In the genomic region with DNA sequence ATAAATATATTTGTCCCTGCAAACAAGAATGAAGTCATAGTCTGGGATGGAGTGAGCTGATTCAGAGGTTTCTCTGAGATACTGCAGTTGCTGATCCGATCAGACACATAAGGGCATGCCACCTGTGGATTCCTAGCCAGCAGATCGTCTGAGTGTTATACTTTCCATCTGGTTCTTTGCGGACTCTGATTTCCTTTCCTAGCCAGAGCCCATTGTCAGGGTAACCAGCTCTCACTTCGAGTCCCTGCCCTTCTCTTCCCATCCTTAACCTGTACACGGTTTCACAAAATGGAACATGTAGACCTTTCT, we compare ENCODE assay signal across 19 cellular contexts.
DNase-seq lines count a peak whose midpoint lies in the region; ATAC-seq and TF ChIP-seq lines count a peak whose summit lies in the region.
"Had no signal": no experiment of that assay in that cellular context is flagged by ENCODE, and none has a peak within 500 bp of the region (broad histone marks: within the 10 kb centered on the region; RNA-seq: fewer than 3 reads in every experiment).

No MANE protein-coding gene starts in this region.

- no peak overlapping the region for H2AFZ ChIP-seq in GM23248

- H3K4me3 Mint-ChIP-seq in endodermal cell = no peak overlapping the region
- H3K4me3 Mint-ChIP-seq in nephron progenitor cell = no peak overlapping the region
- no peak overlapping the region for H3K4me3 Mint-ChIP-seq in naive thymus-derived CD4-positive, alpha-beta T cell
- H3K4me3 Mint-ChIP-seq: HFFc6 had no signal

- H3K27ac ChIP-seq in GM23248 = no peak overlapping the region
- peak overlapping the region; percentile 67 for H3K27ac ChIP-seq in endodermal cell (ENCODE audit: low read depth, low read length)
- no peak overlapping the region for H3K27ac ChIP-seq in naive thymus-derived CD4-positive, alpha-beta T cell (ENCODE audit: low read depth, low read length)
- no peak overlapping the region for H3K27ac ChIP-seq in aorta (ENCODE audit: low read depth in 1 of 2, low read length in 2 of 2)
- H3K27ac ChIP-seq: A549, C4-2B, KMS-11 had no signal

- H3K9me3 Mint-ChIP-seq in endodermal cell (no peaks in the 10 kb centered on the region), nephron progenitor cell (no peaks in the 10 kb centered on the region)
- H3K9me3 Mint-ChIP-seq in naive thymus-derived CD4-positive, alpha-beta T cell = peaks cover 0 to 5% (median 0%) of the 10 kb centered on the region in 11 donors
- H3K9me3 Mint-ChIP-seq: HFFc6 had no signal

- ATAC-seq in SK-N-SH treated with all-trans-retinoic acid at 6 μM for 48 hours (peak; percentile 86), omental fat pad (ENCODE audit: low FRiP score) (no peak), HG03159 (IDR thresholded peaks at IDR 0.05; ENCODE audit: unreplicated experiment) (no peak), aorta (ENCODE audit: low FRiP score) (no peak)
- no peak for ATAC-seq in naive thymus-derived CD4-positive, alpha-beta T cell
- ATAC-seq: A549 had no signal

- TF ChIP-seq CTCF in endodermal cell (conservative IDR thresholded peaks at IDR 0.05) (no peak), nephron progenitor cell (IDR thresholded peaks at IDR 0.05) (no peak), omental fat pad (IDR thresholded peaks at IDR 0.05) (no peak)

- H3F3A ChIP-seq in GM23248 (ENCODE audit: insufficient read depth) = peaks cover 10% of the 10 kb centered on the region; the same call in 1 of the 2 replicates

- CTCF ChIA-PET in naive thymus-derived CD4-positive, alpha-beta T cell (lab: Charles Lee) = no interaction called here

- in situ Hi-C loops in GM23248 (cut with MboI) = no loop called here

- H3K9me2 ChIP-seq in GM23248 (ENCODE audit: insufficient read depth) = no peaks in the 10 kb centered on the region

- POLR2A ChIA-PET in naive thymus-derived CD4-positive, alpha-beta T cell (lab: Charles Lee) = no interaction called here

- H3K36me3 ChIP-seq in GM23248 (ENCODE audit: low read depth) (no peaks in the 10 kb centered on the region), endodermal cell (ENCODE audit: control insufficient read depth, insufficient read depth, low read length) (no peaks in the 10 kb centered on the region), aorta (ENCODE audit: control insufficient read depth in 1 of 2, insufficient read depth in 2 of 2, low read length in 1 of 2) (no peaks in the 10 kb centered on the region)
- H3K36me3 ChIP-seq in naive thymus-derived CD4-positive, alpha-beta T cell (ENCODE audit: control insufficient read depth in 2 of 3, insufficient read depth in 3 of 3, low read length in 3 of 3) = no peaks in the 10 kb centered on the region
- H3K36me3 ChIP-seq: MG63 had no signal

- H4K20me1 ChIP-seq in GM23248 (ENCODE audit: insufficient read depth) = no peaks in the 10 kb centered on the region

- H3K9ac ChIP-seq in GM23248 (no peak overlapping the region), endodermal cell (ENCODE audit: extremely low read depth, low read length, poor library complexity, severe bottlenecking) (no peak overlapping the region)
- H3K9ac ChIP-seq: KMS-11 had no signal

- H3K27ac Mint-ChIP-seq in endodermal cell = no peak overlapping the region
- H3K27ac Mint-ChIP-seq in nephron progenitor cell = peak overlapping the region; percentile 17
- H3K27ac Mint-ChIP-seq in naive thymus-derived CD4-positive, alpha-beta T cell = no peak overlapping the region
- H3K27ac Mint-ChIP-seq: HFFc6 had no signal

- H3K4me1 ChIP-seq in GM23248 (ENCODE audit: insufficient read depth) (peaks cover 11% of the 10 kb centered on the region), endodermal cell (ENCODE audit: control insufficient read depth, insufficient read depth, low read length) (no peaks in the 10 kb centered on the region), aorta (ENCODE audit: control insufficient read depth in 1 of 2, insufficient read depth in 2 of 2, low read length in 2 of 2) (no peaks in the 10 kb centered on the region)
- peaks cover 0 to 5% of the 10 kb centered on the region in 2 donors for H3K4me1 ChIP-seq in naive thymus-derived CD4-positive, alpha-beta T cell (ENCODE audit: control insufficient read depth in 2 of 2, insufficient read depth in 2 of 2, low read length in 2 of 2)
- H3K4me1 ChIP-seq: A549 had no signal

- H3K27me3 ChIP-seq in GM23248 (replicated peaks; ENCODE audit: insufficient read depth) = no peaks in the 10 kb centered on the region
- H3K27me3 ChIP-seq in endodermal cell (ENCODE audit: control insufficient read depth, insufficient read depth, low read length, poor library complexity, severe bottlenecking) = no peaks in the 10 kb centered on the region
- H3K27me3 ChIP-seq in naive thymus-derived CD4-positive, alpha-beta T cell (ENCODE audit: control insufficient read depth in 2 of 2, insufficient read depth in 2 of 2, low read length in 2 of 2) = no peaks in the 10 kb centered on the region
- peaks cover 0 to 3% of the 10 kb centered on the region in 2 donors for H3K27me3 ChIP-seq in aorta (ENCODE audit: control insufficient read depth in 1 of 2, insufficient read depth in 2 of 2, low read length in 1 of 2)
- H3K27me3 ChIP-seq: MG63 had no signal

- H3K4me3 ChIP-seq in GM23248 (no peak overlapping the region), endodermal cell (ENCODE audit: low read length) (no peak overlapping the region), aorta (ENCODE audit: low read length in 2 of 2) (no peak overlapping the region)
- H3K4me3 ChIP-seq in naive thymus-derived CD4-positive, alpha-beta T cell (ENCODE audit: low read length) = no peak overlapping the region
- H3K4me3 ChIP-seq: A549, MG63 had no signal

- DNase-seq in GM23248 (peak; percentile 32), endodermal cell (no peak), nephron progenitor cell (no peak), omental fat pad (ENCODE audit: low spot score) (no peak), aorta (no peak)
- DNase-seq in naive thymus-derived CD4-positive, alpha-beta T cell = no peak
- DNase-seq: DMS79, HFFc6, MG63, NCI-H1092 treated with DMSO at 0.1 percent for 48 hours, NCI-H1694, NCI-H2171 treated with DMSO at 0.1 percent for 48 hours, NCI-H510A treated with DMSO at 0.1 percent for 48 hours, SIG-M5 had no signal

- intact Hi-C loops in naive thymus-derived CD4-positive, alpha-beta T cell (cut with micrococcal nuclease) = no loop called here
- intact Hi-C loops in aorta (cut with DNase I) = no loop called here

- H3K36me3 Mint-ChIP-seq in endodermal cell (ENCODE audit: low read depth) (no peaks in the 10 kb centered on the region), nephron progenitor cell (ENCODE audit: low read depth) (no peaks in the 10 kb centered on the region)
- H3K36me3 Mint-ChIP-seq in naive thymus-derived CD4-positive, alpha-beta T cell = peaks cover 0 to 6% (median 0%) of the 10 kb centered on the region in 5 donors

- 79 to 80% methylated on average over 5 of the region's 5 CpGs for WGBS in GM23248 (ENCODE audit: low coverage in 1 of 2, low lambda C conversion rate in 2 of 2, missing lambda C conversion rate in 2 of 2), 2 experiments
- WGBS in endodermal cell (ENCODE audit: insufficient coverage in 1 of 2, insufficient read length in 1 of 2), 2 experiments = 80 to 81% methylated on average over 4 to 5 of the region's 5 CpGs
- 65% methylated on average over 5 of the region's 5 CpGs for WGBS in aorta, 2 donors

- H3K27me3 Mint-ChIP-seq in endodermal cell (ENCODE audit: insufficient read depth) (no peaks in the 10 kb centered on the region), nephron progenitor cell (ENCODE audit: low read depth, poor library complexity) (peaks cover 14% of the 10 kb centered on the region)
- peaks cover 0 to 4% (median 0%) of the 10 kb centered on the region in 5 donors for H3K27me3 Mint-ChIP-seq in naive thymus-derived CD4-positive, alpha-beta T cell

- H3K4me1 Mint-ChIP-seq in endodermal cell (peaks cover 19% of the 10 kb centered on the region), nephron progenitor cell (no peaks in the 10 kb centered on the region)
- peaks cover 3 to 21% (median 7%) of the 10 kb centered on the region in 7 donors for H3K4me1 Mint-ChIP-seq in naive thymus-derived CD4-positive, alpha-beta T cell

- H3K4me2 ChIP-seq in GM23248 (ENCODE audit: unreplicated experiment) = no peak overlapping the region
- H3K4me2 ChIP-seq: A549, KMS-11 had no signal

- no peaks in the 10 kb centered on the region for H3K79me2 ChIP-seq in GM23248 (ENCODE audit: insufficient read depth)

- H3K9me3 ChIP-seq in GM23248 (ENCODE audit: low read depth) (no peaks in the 10 kb centered on the region), endodermal cell (ENCODE audit: control insufficient read depth, low read length) (no peaks in the 10 kb centered on the region), aorta (ENCODE audit: control insufficient read depth, low read length) (no peaks in the 10 kb centered on the region)
- no peaks in the 10 kb centered on the region for H3K9me3 ChIP-seq in naive thymus-derived CD4-positive, alpha-beta T cell (ENCODE audit: control insufficient read depth in 2 of 3, low read length in 3 of 3)
- H3K9me3 ChIP-seq: A549, MG63 had no signal

TF ChIP-seq in SK-N-SH treated with all-trans-retinoic acid at 6 μM for 48 hours, 23 proteins besides CTCF, POLR2A, EP300 and RAD21:
- no peak for TF ChIP-seq ESRRG (CRISPR knock-in tag; IDR thresholded peaks at IDR 0.05)
- no peak for TF ChIP-seq TCF4 (CRISPR knock-in tag; IDR thresholded peaks at IDR 0.05; ENCODE audit: borderline replicate concordance)
- TF ChIP-seq ZFP3 (CRISPR knock-in tag; IDR thresholded peaks at IDR 0.05) = no peak
- no peak for TF ChIP-seq GLIS3 (CRISPR knock-in tag; IDR thresholded peaks at IDR 0.05)
- no peak for TF ChIP-seq ZNF565 (CRISPR knock-in tag; conservative IDR thresholded peaks at IDR 0.05; ENCODE audit: low read depth)
- no peak for TF ChIP-seq OSR1 (CRISPR knock-in tag; IDR thresholded peaks at IDR 0.05)
- no peak for TF ChIP-seq ZNF70 (CRISPR knock-in tag; IDR thresholded peaks at IDR 0.05)
- TF ChIP-seq CSDC2 (CRISPR knock-in tag; IDR thresholded peaks at IDR 0.05) = no peak
- no peak for TF ChIP-seq TOX (CRISPR knock-in tag; IDR thresholded peaks at IDR 0.05; ENCODE audit: borderline replicate concordance)
- no peak for TF ChIP-seq RARB (CRISPR knock-in tag; IDR thresholded peaks at IDR 0.05)
